13 cellular contexts compared by ENCODE assay signal in genomic region chr2:26316041-26316440, GRCh38. TPM values are rescaled to one million over a fixed set of nuclear protein-coding genes. Genes with fewer than 3 reads are reported as not detected.
DNase-seq lines count a peak whose midpoint lies in the region; ATAC-seq and TF ChIP-seq lines count a peak whose summit lies in the region.
"Had no signal": no experiment of that assay in that cellular context is flagged by ENCODE, and none has a peak within 500 bp of the region (broad histone marks: within the 10 kb centered on the region; RNA-seq: fewer than 3 reads in every experiment).

No MANE protein-coding gene starts in this region.

- H3K9ac ChIP-seq in Karpas-422 (ENCODE audit: low read length) = no peak overlapping the region

- no peaks in the 10 kb centered on the region for H3K36me3 ChIP-seq in Karpas-422 (ENCODE audit: insufficient read depth, low read length)
- H3K36me3 ChIP-seq: SJSA1 had no signal

- H3K4me1 Mint-ChIP-seq in nephron = peaks cover 7% of the 10 kb centered on the region

- no peaks in the 10 kb centered on the region for H3K9me3 Mint-ChIP-seq in nephron

- TF ChIP-seq CTCF in nephron (IDR thresholded peaks at IDR 0.05; ENCODE audit: unreplicated experiment in 3 of 3) = no peak

- 0 out of 2 replicates have a peak, but pooled peaks cover 4% of the 10 kb centered on the region for H3K4me1 ChIP-seq in Karpas-422 (ENCODE audit: low read length)
- H3K4me1 ChIP-seq: SJSA1 had no signal

- no peak overlapping the region for H3K27ac ChIP-seq in Karpas-422 (ENCODE audit: low read length)
- H3K27ac ChIP-seq: coronary artery, SJSA1 had no signal

- H3K4me3 ChIP-seq in Karpas-422 (ENCODE audit: low read length) = no peak overlapping the region
- H3K4me3 ChIP-seq: coronary artery, SJSA1 had no signal

- H3K4me3 Mint-ChIP-seq in nephron = no peak overlapping the region

- no peaks in the 10 kb centered on the region for H3K27me3 ChIP-seq in Karpas-422 (ENCODE audit: low read length)

- peaks cover 9% of the 10 kb centered on the region for H3K27me3 Mint-ChIP-seq in nephron (ENCODE audit: low read depth)

- no peak for ATAC-seq in activated CD4-positive, CD25-positive, alpha-beta regulatory T cell treated with anti-CD3 and anti-CD28 coated beads, Interleukin-2, amount 50 U/mL, for 24 hours
- no peak for ATAC-seq in GM18873 (IDR thresholded peaks at IDR 0.05; ENCODE audit: low FRiP score, unreplicated experiment)

- H3K36me3 Mint-ChIP-seq in nephron (ENCODE audit: low read depth) = no peaks in the 10 kb centered on the region

- no peak overlapping the region for H2AFZ ChIP-seq in Karpas-422 (ENCODE audit: low read length)

- H3K9me2 ChIP-seq in Karpas-422 (replicated peaks; ENCODE audit: insufficient read depth, low read length) = no peaks in the 10 kb centered on the region

- H3K27ac Mint-ChIP-seq in nephron = peak overlapping the region in 2 of 3 experiments; percentile 47 to 76

- DNase-seq in DMS 273 (lab: John Stamatoyannopoulos, UW; ENCODE audit: unreplicated experiment) = peak; percentile 67
- no peak for DNase-seq in DMS 273 treated with DMSO at 0.1 percent for 48 hours (lab: John Stamatoyannopoulos, UW)
- peak; percentile 68 for DNase-seq in Karpas-422
- peak; percentile 27 for DNase-seq in UCSD-AML1 (lab: John Stamatoyannopoulos, UW; ENCODE audit: unreplicated experiment)
- no peak for DNase-seq in stimulated activated CD4-positive, alpha-beta T cell treated with anti-CD3 and anti-CD28 coated beads, Interleukin-2, amount 100 ng/mL, for 48 hours
- DNase-seq: 8988T, posterior cingulate gyrus had no signal

- H3K9me3 ChIP-seq in Karpas-422 (ENCODE audit: low read length) = no peaks in the 10 kb centered on the region
- H3K9me3 ChIP-seq: SJSA1 had no signal

- H3K79me2 ChIP-seq in Karpas-422 (ENCODE audit: low read length) = no peaks in the 10 kb centered on the region

- H4K20me1 ChIP-seq in Karpas-422 (ENCODE audit: insufficient read depth, low read depth, low read length) = no peaks in the 10 kb centered on the region

- no peak overlapping the region for H3K4me2 ChIP-seq in Karpas-422 (ENCODE audit: low read depth, low read length, poor library complexity, severe bottlenecking)

RNA-seq across cellular contexts. Expression of gene SELENOI, which starts 29.9 kb away (rescaled TPM):
- total RNA-seq in Karpas-422 (2014; rRNA removed; shearing (Covaris generic); ENCODE audit: low replicate concordance) = 31.3 and 32.4 TPM in 2 replicates

RNA-seq across cellular contexts. Expression of gene ADGRF3, which starts 30.5 kb away (rescaled TPM):
- 0.25 TPM in 1 of 2 replicates, not detected in the other for total RNA-seq in Karpas-422 (2014; rRNA removed; shearing (Covaris generic); ENCODE audit: low replicate concordance)
- total RNA-seq: HT1080 had no signal

Comparison
In these comparisons a context has a peak if more than half of its experiments do, and no peak if none do; other contexts are left out.
1. DNase-seq: peak in DMS 273 (single experiment), Karpas-422 (single experiment) and UCSD-AML1 (single experiment); none in DMS 273 treated with DMSO at 0.1 percent for 48 hours (single experiment) and stimulated activated CD4-positive, alpha-beta T cell treated with anti-CD3 and anti-CD28 coated beads, Interleukin-2, amount 100 ng/mL, for 48 hours (0 of 2).